ENCODE assay signal across 14 cellular contexts in genomic region chr7:128403676-128404075, GRCh38. TPM values are rescaled to one million over a fixed set of nuclear protein-coding genes. Genes with fewer than 3 reads are reported as not detected.
A peak's percentile ranks its signal among the peaks of the same experiment; 100 is the strongest.
DNase-seq lines count a peak whose midpoint lies in the region; ATAC-seq and TF ChIP-seq lines count a peak whose summit lies in the region.
"Had no signal": no experiment of that assay in that cellular context is flagged by ENCODE, and none has a peak within 500 bp of the region (broad histone marks: within the 10 kb centered on the region; RNA-seq: fewer than 3 reads in every experiment).

No MANE protein-coding gene starts in this region.

- TF ChIP-seq CTCF in AG04450 (IDR thresholded peaks at IDR 0.05; ENCODE audit: low read depth, low read length): no peak
- TF ChIP-seq CTCF in HCT116 (IDR thresholded peaks at IDR 0.05 in 2 of 3, conservative IDR thresholded peaks at IDR 0.05 in 1 of 3; ENCODE audit: borderline replicate concordance in 1 of 3, insufficient read depth in 1 of 3, low read depth in 2 of 3, low read length in 2 of 3): no peak
- no peak for TF ChIP-seq CTCF in activated CD8-positive, alpha-beta T cell treated with anti-CD3 and anti-CD28 coated beads for 36 hours (IDR thresholded peaks at IDR 0.05)
- no peak for TF ChIP-seq CTCF in mesothelial cell of epicardium (IDR thresholded peaks at IDR 0.05; ENCODE audit: unreplicated experiment)

- H3K4me1 Mint-ChIP-seq in activated CD8-positive, alpha-beta T cell treated with anti-CD3 and anti-CD28 coated beads for 36 hours (ENCODE audit: low read depth): peaks cover 20% of the 10 kb centered on the region
- H3K4me1 Mint-ChIP-seq in mesothelial cell of epicardium: peaks cover 28% of the 10 kb centered on the region

- CTCF ChIA-PET in AG04450 (lab: Charles Lee) (interaction anchor here (0.5 to 3.2 kb wide), 7 partner anchors 16 to 60 kb away, joined by 3 to 18 read pairs (median 3); partner anchors contain the start of gene RBM28), HCT116 (lab: Charles Lee) (no interaction called here)
- CTCF ChIA-PET in activated CD8-positive, alpha-beta T cell treated with anti-CD3 and anti-CD28 coated beads for 36 hours (lab: Charles Lee): interaction anchor here (1.1 to 12.1 kb wide), 6 partner anchors 15 to 57 kb away, joined by 4 to 155 read pairs (median 12); no protein-coding TSS in a partner anchor

- H3K36me3 Mint-ChIP-seq in activated CD8-positive, alpha-beta T cell treated with anti-CD3 and anti-CD28 coated beads for 36 hours (ENCODE audit: low read depth): peaks cover 15% of the 10 kb centered on the region
- peaks cover 9% of the 10 kb centered on the region for H3K36me3 Mint-ChIP-seq in mesothelial cell of epicardium

- POLR2A ChIA-PET in AG04450 (lab: Yijun Ruan, JAX) (interaction anchor here (0.6 kb wide), 1 partner anchor 15 kb away, joined by 3 read pairs; no protein-coding TSS in a partner anchor), HCT116 (lab: Charles Lee) (no interaction called here)
- POLR2A ChIA-PET in activated CD8-positive, alpha-beta T cell treated with anti-CD3 and anti-CD28 coated beads for 36 hours (lab: Charles Lee): interaction anchor here (2.0 kb wide), 1 partner anchor 41 kb away, joined by 5 read pairs; the partner anchor contains the start of gene PRRT4

- no peak overlapping the region for H3K27ac Mint-ChIP-seq in activated CD8-positive, alpha-beta T cell treated with anti-CD3 and anti-CD28 coated beads for 36 hours
- H3K27ac Mint-ChIP-seq in mesothelial cell of epicardium: no peak overlapping the region
- H3K27ac Mint-ChIP-seq: CD8-positive, alpha-beta T cell had no signal

- intact Hi-C loops in HCT116 (cut with micrococcal nuclease): no loop called here
- intact Hi-C loops in activated CD8-positive, alpha-beta T cell treated with anti-CD3 and anti-CD28 coated beads for 36 hours (cut with micrococcal nuclease): loop anchor here (10.0 kb wide), 1 partner anchor 51 kb away; the partner anchor contains the start of gene HILPDA

- peaks cover 29 to 40% of the 10 kb centered on the region in 2 experiments for H3K4me1 ChIP-seq in HCT116 (ENCODE audit: control insufficient read depth in 1 of 2, insufficient read depth in 2 of 2, low read length in 2 of 2)

- no peaks in the 10 kb centered on the region for H4K20me1 ChIP-seq in HCT116 (ENCODE audit: insufficient read depth)

- ATAC-seq in HCT116 (no peak), GM18867 (IDR thresholded peaks at IDR 0.05; ENCODE audit: unreplicated experiment) (no peak), GM19395 (IDR thresholded peaks at IDR 0.05; ENCODE audit: unreplicated experiment) (no peak), HG03039 (IDR thresholded peaks at IDR 0.05; ENCODE audit: unreplicated experiment) (no peak)
- no peak for ATAC-seq in activated CD8-positive, alpha-beta T cell treated with anti-CD3 and anti-CD28 coated beads for 36 hours
- ATAC-seq: CD8-positive, alpha-beta T cell; left cardiac atrium had no signal

- H3K9ac ChIP-seq in HCT116 (ENCODE audit: low read length): no peak overlapping the region

- TF ChIP-seq RAD21 in HCT116 (IDR thresholded peaks at IDR 0.05; ENCODE audit: low read depth): no peak

- RAD21 ChIA-PET in HCT116 (lab: Charles Lee; ENCODE audit: low non-redundant PET in 1 of 2, low total read pairs in 2 of 2, uncharacterized antibody in 2 of 2, unreplicated experiment in 2 of 2): no interaction called here

- H3K9me3 Mint-ChIP-seq in activated CD8-positive, alpha-beta T cell treated with anti-CD3 and anti-CD28 coated beads for 36 hours: no peaks in the 10 kb centered on the region
- H3K9me3 Mint-ChIP-seq in mesothelial cell of epicardium: no peaks in the 10 kb centered on the region
- H3K9me3 Mint-ChIP-seq: CD8-positive, alpha-beta T cell had no signal

- H3K27ac ChIP-seq in AG04450 (ENCODE audit: low read depth, low read length) (peak overlapping the region; percentile 11), HCT116 (ENCODE audit: low read depth, low read length) (no peak overlapping the region; the same call in 1 of the 2 replicates)
- H3K27ac ChIP-seq: ascending aorta had no signal

- H3K27me3 Mint-ChIP-seq in activated CD8-positive, alpha-beta T cell treated with anti-CD3 and anti-CD28 coated beads for 36 hours: no peaks in the 10 kb centered on the region
- no peaks in the 10 kb centered on the region for H3K27me3 Mint-ChIP-seq in mesothelial cell of epicardium (ENCODE audit: low read depth)

- no peak overlapping the region for H2AFZ ChIP-seq in HCT116 (ENCODE audit: low read depth, low read length, poor library complexity, severe bottlenecking)

- DNase-seq in AG04450 (ENCODE audit: low read depth, low spot score): no peak
- no peak for DNase-seq in HCT116 (ENCODE audit: low read depth, low spot score)
- no peak for DNase-seq in activated CD8-positive, alpha-beta T cell treated with anti-CD3 and anti-CD28 coated beads for 36 hours
- no peak for DNase-seq in mesothelial cell of epicardium (ENCODE audit: low spot score in 2 of 2, unreplicated experiment in 2 of 2)
- no peak for DNase-seq in NCI-H69 (lab: John Stamatoyannopoulos, UW)
- DNase-seq: CD8-positive, alpha-beta T cell; effector CD8-positive, alpha-beta T cell; left cardiac atrium; NCI-H2029; stimulated activated CD4-positive, alpha-beta T cell treated with anti-CD3 and anti-CD28 coated beads, Interleukin-15, amount 100 ng/mL, for 24 hours had no signal

- H3K4me3 Mint-ChIP-seq in activated CD8-positive, alpha-beta T cell treated with anti-CD3 and anti-CD28 coated beads for 36 hours: peak overlapping the region; percentile 88
- peak overlapping the region; percentile 54 for H3K4me3 Mint-ChIP-seq in mesothelial cell of epicardium

- H3K9me2 ChIP-seq in HCT116 (ENCODE audit: insufficient read depth): no peaks in the 10 kb centered on the region

- H3K27me3 ChIP-seq in AG04450 (ENCODE audit: control insufficient read depth, insufficient read depth, low read length) (no peaks in the 10 kb centered on the region), HCT116 (ENCODE audit: insufficient read depth, low read length) (no peaks in the 10 kb centered on the region)
- H3K27me3 ChIP-seq: ascending aorta had no signal

- H3K79me2 ChIP-seq in HCT116 (ENCODE audit: insufficient read depth, low read length): peaks cover 33% of the 10 kb centered on the region

- BruUV-seq in HCT116 (replicated peaks; lab: Mats Ljungman, UMichigan): no TSS peak

- no peak for TF ChIP-seq POLR2A in HCT116 (IDR thresholded peaks at IDR 0.05; ENCODE audit: borderline replicate concordance, extremely low read depth, insufficient read depth, insufficient read length)

- H3K9me3 ChIP-seq in AG04450 (ENCODE audit: control insufficient read depth, insufficient read depth, low read length): no peaks in the 10 kb centered on the region
- no peaks in the 10 kb centered on the region for H3K9me3 ChIP-seq in HCT116 (ENCODE audit: control insufficient read depth in 1 of 2, insufficient read depth in 1 of 2, low read depth in 1 of 2, low read length in 2 of 2)
- H3K9me3 ChIP-seq: ascending aorta had no signal

- H3K4me3 ChIP-seq in AG04450 (ENCODE audit: low read depth, low read length) (no peak overlapping the region), HCT116 (replicated peaks in 1 of 2; ENCODE audit: low read depth in 1 of 2, low read length in 2 of 2) (peak overlapping the region; percentile 84 to 96; a peak in 2 of 4 replicates)

- peaks cover 20 to 33% of the 10 kb centered on the region in 2 experiments; a peak in 3 of 4 replicates for H3K36me3 ChIP-seq in HCT116 (ENCODE audit: control insufficient read depth in 1 of 2, insufficient read depth in 2 of 2, low read length in 2 of 2)

- H3K4me2 ChIP-seq in HCT116 (ENCODE audit: low read length): peak overlapping the region; percentile 98

TF ChIP-seq in HCT116, 20 proteins besides CTCF, POLR2A, EP300 and RAD21 (continues in another document):
- TF ChIP-seq EZH2 (IDR thresholded peaks at IDR 0.05): no peak
- TF ChIP-seq CEBPB (IDR thresholded peaks at IDR 0.05; ENCODE audit: low read depth): no peak

RNA-seq across cellular contexts. Expression of gene IMPDH1, which starts 6.1 kb away (rescaled TPM):
- polyA plus RNA-seq in AG04450 (2011; rRNA removed): 43.8 and 56.6 TPM in 2 replicates
- 68.7 and 104 TPM in 2 replicates for polyA minus RNA-seq in AG04450 (2011; rRNA and poly(A)+ RNA removed)
- total RNA-seq in HCT116 (2021; ENCODE audit: unreplicated experiment) (98.2 TPM), mesothelial cell of epicardium (39.3 to 41.9 TPM (median 41.7 TPM) in 3 replicates)
- polyA plus RNA-seq in HCT116 (2012): 82.5 and 94.8 TPM in 2 replicates
- total RNA-seq in activated CD8-positive, alpha-beta T cell treated with anti-CD3 and anti-CD28 coated beads for 36 hours: 10 to 100 TPM; 60.5 to 68.1 TPM

RNA-seq across cellular contexts. Expression of gene PRRT4, which starts 42.2 kb away (rescaled TPM):
- polyA plus RNA-seq in AG04450 (2011; rRNA removed): not detected in 2 replicates
- not detected in 2 replicates for polyA minus RNA-seq in AG04450 (2011; rRNA and poly(A)+ RNA removed)
- total RNA-seq in HCT116 (2021; ENCODE audit: unreplicated experiment) (4.0 TPM), mesothelial cell of epicardium (7.9 to 9.5 TPM (median 9.1 TPM) in 3 replicates)
- polyA plus RNA-seq in HCT116 (2012): 2.5 and 3.4 TPM in 2 replicates
- under 1 TPM; 0.20 to 0.69 TPM for total RNA-seq in activated CD8-positive, alpha-beta T cell treated with anti-CD3 and anti-CD28 coated beads for 36 hours

RNA-seq across cellular contexts. Expression of gene HILPDA, which starts 52.0 kb away (rescaled TPM):
- 15.9 and 17.8 TPM in 2 replicates for polyA plus RNA-seq in AG04450 (2011; rRNA removed)
- polyA minus RNA-seq in AG04450 (2011; rRNA and poly(A)+ RNA removed): 14.0 and 15.8 TPM in 2 replicates
- total RNA-seq in HCT116 (2021; ENCODE audit: unreplicated experiment) (32.8 TPM), mesothelial cell of epicardium (25.1 to 27.1 TPM (median 25.6 TPM) in 3 replicates)
- polyA plus RNA-seq in HCT116 (2012): 42.3 and 45.2 TPM in 2 replicates
- 100 to 1,000 TPM; 344 to 362 TPM for total RNA-seq in activated CD8-positive, alpha-beta T cell treated with anti-CD3 and anti-CD28 coated beads for 36 hours

RNA-seq across cellular contexts. Expression of gene RBM28, which starts 60.0 kb away (rescaled TPM):
- 18.8 and 19.0 TPM in 2 replicates for polyA plus RNA-seq in AG04450 (2011; rRNA removed)
- polyA minus RNA-seq in AG04450 (2011; rRNA and poly(A)+ RNA removed): 12.6 and 14.2 TPM in 2 replicates
- total RNA-seq in HCT116 (2021; ENCODE audit: unreplicated experiment) (66.3 TPM), mesothelial cell of epicardium (76.8 to 80.6 TPM (median 78.5 TPM) in 3 replicates)
- 23.9 and 29.2 TPM in 2 replicates for polyA plus RNA-seq in HCT116 (2012)
- 10 to 100 TPM; 55.3 to 55.6 TPM for total RNA-seq in activated CD8-positive, alpha-beta T cell treated with anti-CD3 and anti-CD28 coated beads for 36 hours

Comparison
In these comparisons a context has a peak if more than half of its experiments do, and no peak if none do; other contexts are left out.
1. RNA of gene HILPDA, which starts 52.0 kb away (total RNA-seq): 344 to 362 TPM in activated CD8-positive, alpha-beta T cell treated with anti-CD3 and anti-CD28 coated beads for 36 hours; 32.8 TPM in HCT116 (single experiment) and 25.1 to 27.1 TPM in mesothelial cell of epicardium; every median in the first group is over 10 times any median in the second.